27 cellular contexts compared by ENCODE assay signal in genomic region chr5:119897537-119898370, GRCh38.
"Had no signal": no experiment of that assay in that cellular context is flagged by ENCODE, and none has a peak within 500 bp of the region (broad histone marks: within the 10 kb centered on the region; RNA-seq: fewer than 3 reads in every experiment).

No MANE protein-coding gene starts in this region.

- H3K4me3 ChIP-seq: coronary artery, hepatocyte, left ventricle myocardium inferior, stomach, uterus had no signal

- H3K36me3 ChIP-seq: left ventricle myocardium inferior, stomach, uterus had no signal

- ATAC-seq: foreskin keratinocyte, right cardiac atrium had no signal

- H3K4me1 ChIP-seq: foreskin keratinocyte, left ventricle myocardium inferior, parathyroid adenoma, stomach, uterus had no signal

- H3K4me3 Mint-ChIP-seq: activated naive CD4-positive, alpha-beta T cell treated with anti-CD3 and anti-CD28 coated beads for 36 hours; activated naive CD8-positive, alpha-beta T cell treated with anti-CD3 and anti-CD28 coated beads, Interleukin-2, amount 10 ng/mL, durations not matched to agents 7 days and 5 days; endodermal cell; immature natural killer cell; nephron had no signal

- H3K9me3 ChIP-seq: left ventricle myocardium inferior, stomach, uterus had no signal

- DNase-seq: activated CD4-positive, alpha-beta T cell treated with anti-CD3 and anti-CD28 coated beads for 4 hours; activated CD4-positive, alpha-beta T cell treated with anti-CD3 and anti-CD28 coated beads, Interleukin-2, amount 50 U/mL, for 48 hours; activated CD4-positive, CD25-positive, alpha-beta regulatory T cell; activated CD8-positive, alpha-beta memory T cell treated with anti-CD3 and anti-CD28 coated beads, Interleukin-2, amount 50 U/mL, for 48 hours; activated naive CD4-positive, alpha-beta T cell treated with anti-CD3 and anti-CD28 coated beads for 36 hours; activated naive CD8-positive, alpha-beta T cell treated with anti-CD3 and anti-CD28 coated beads, Interleukin-2, amount 10 ng/mL, durations not matched to agents 7 days and 5 days; activated T-cell treated with anti-CD3 and anti-CD28 coated beads, Interleukin-2, amount 50 U/mL, for 48 hours; amygdala; cerebellar nuclear complex; endodermal cell; foreskin keratinocyte; immature natural killer cell; kidney glomerular epithelial cell; left ventricle myocardium inferior; nucleus accumbens; right cardiac atrium; stimulated activated CD4-positive, alpha-beta T cell treated with anti-CD3 and anti-CD28 coated beads, Interleukin-12 subunit alpha, Interleukin-12 subunit beta, amount 100 ng/mL, for 4 hours; stimulated activated CD4-positive, alpha-beta T cell treated with anti-CD3 and anti-CD28 coated beads, Interleukin-4, amount 100 ng/mL, for 4 hours; stomach; T1000; trophoblast cell; uterus had no signal

- H3K9me3 Mint-ChIP-seq: activated naive CD4-positive, alpha-beta T cell treated with anti-CD3 and anti-CD28 coated beads for 36 hours; activated naive CD8-positive, alpha-beta T cell treated with anti-CD3 and anti-CD28 coated beads, Interleukin-2, amount 10 ng/mL, durations not matched to agents 7 days and 5 days; endodermal cell; nephron had no signal

- H3K27me3 ChIP-seq: foreskin keratinocyte, hepatocyte, stomach, uterus had no signal

- H3K27ac ChIP-seq: coronary artery, epithelial cell of prostate, foreskin keratinocyte, hepatocyte, left ventricle myocardium inferior, parathyroid adenoma, stomach, uterus had no signal

- H3K27me3 Mint-ChIP-seq: activated naive CD8-positive, alpha-beta T cell treated with anti-CD3 and anti-CD28 coated beads, Interleukin-2, amount 10 ng/mL, durations not matched to agents 7 days and 5 days had no signal

- H3K4me1 Mint-ChIP-seq: activated naive CD8-positive, alpha-beta T cell treated with anti-CD3 and anti-CD28 coated beads, Interleukin-2, amount 10 ng/mL, durations not matched to agents 7 days and 5 days; immature natural killer cell had no signal

- H3K36me3 Mint-ChIP-seq: activated naive CD8-positive, alpha-beta T cell treated with anti-CD3 and anti-CD28 coated beads, Interleukin-2, amount 10 ng/mL, durations not matched to agents 7 days and 5 days; immature natural killer cell had no signal

- H3K27ac Mint-ChIP-seq: activated naive CD4-positive, alpha-beta T cell treated with anti-CD3 and anti-CD28 coated beads for 36 hours; activated naive CD8-positive, alpha-beta T cell treated with anti-CD3 and anti-CD28 coated beads, Interleukin-2, amount 10 ng/mL, durations not matched to agents 7 days and 5 days; endodermal cell; immature natural killer cell; nephron had no signal
